ENCODE assay signal across 1 cellular context in the genomic region with DNA sequence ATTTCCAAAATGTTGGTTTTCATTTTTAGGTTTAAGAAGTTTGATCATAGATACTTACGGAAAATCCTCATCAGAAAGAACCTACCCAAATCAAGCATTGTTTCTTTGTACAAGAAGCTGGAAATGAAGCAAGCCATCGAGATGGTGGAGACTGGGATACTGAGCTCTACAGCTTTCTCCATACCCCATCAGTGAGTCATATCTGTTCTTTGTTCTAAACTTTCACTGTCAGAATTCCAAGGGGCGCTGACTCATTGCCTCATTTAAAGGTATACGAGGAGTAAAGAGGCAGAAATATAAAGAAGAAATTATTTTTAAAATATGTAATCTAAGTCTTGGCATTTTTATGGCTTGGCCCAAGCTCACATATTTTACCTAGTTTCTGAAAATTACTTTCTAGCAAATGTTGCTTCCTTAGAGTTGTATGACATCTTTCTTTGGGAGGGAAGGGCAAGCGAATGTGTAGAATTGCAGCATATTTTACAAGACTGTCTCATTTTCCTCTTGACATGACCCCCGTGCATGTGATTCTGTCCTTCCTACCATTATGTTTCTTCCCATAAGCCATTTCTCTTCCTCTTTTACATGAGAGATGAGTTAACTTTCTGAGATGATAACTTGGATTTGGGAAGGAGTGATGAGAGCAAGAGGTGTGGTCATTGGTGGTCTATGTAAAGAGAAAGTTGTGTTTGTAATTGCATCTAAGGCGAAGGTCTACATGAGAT.
TF ChIP-seq lines count a peak whose summit lies in the region.

No MANE protein-coding gene starts in this region.

TF ChIP-seq in HepG2, 621 proteins besides CTCF, POLR2A, EP300 and RAD21:
- TF ChIP-seq TEAD3 (CRISPR knock-in tag; optimal IDR thresholded peaks at IDR 0.05; ENCODE audit: borderline replicate concordance), result peak; percentile 31
- TF ChIP-seq, protein P1, sequence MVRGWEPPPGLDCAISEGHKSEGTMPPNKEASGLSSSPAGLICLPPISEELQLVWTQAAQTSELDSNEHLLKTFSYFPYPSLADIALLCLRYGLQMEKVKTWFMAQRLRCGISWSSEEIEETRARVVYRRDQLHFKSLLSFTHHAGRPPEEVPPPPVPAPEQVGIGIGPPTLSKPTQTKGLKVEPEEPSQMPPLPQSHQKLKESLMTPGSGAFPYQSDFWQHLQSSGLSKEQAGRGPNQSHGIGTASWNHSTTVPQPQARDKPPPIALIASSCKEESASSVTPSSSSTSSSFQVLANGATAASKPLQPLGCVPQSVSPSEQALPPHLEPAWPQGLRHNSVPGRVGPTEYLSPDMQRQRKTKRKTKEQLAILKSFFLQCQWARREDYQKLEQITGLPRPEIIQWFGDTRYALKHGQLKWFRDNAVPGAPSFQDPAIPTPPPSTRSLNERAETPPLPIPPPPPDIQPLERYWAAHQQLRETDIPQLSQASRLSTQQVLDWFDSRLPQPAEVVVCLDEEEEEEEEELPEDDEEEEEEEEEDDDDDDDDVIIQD (CRISPR knock-in tag; IDR thresholded peaks at IDR 0.05; ENCODE audit: low read depth), result no peak
- peak; percentile 85 for TF ChIP-seq FOSL2 (CRISPR knock-in tag; IDR thresholded peaks at IDR 0.05)
- TF ChIP-seq SOX5 (CRISPR knock-in tag; IDR thresholded peaks at IDR 0.05; ENCODE audit: borderline replicate concordance), result peak; percentile 36; the same call in 1 of the 2 replicates
- 0 out of 2 replicates have a peak, but pooled peaks have one; percentile 49 for TF ChIP-seq FOSL1 (CRISPR knock-in tag; IDR thresholded peaks at IDR 0.05; ENCODE audit: borderline replicate concordance)
- TF ChIP-seq FOXK2 (IDR thresholded peaks at IDR 0.05), result no peak
- no peak for TF ChIP-seq SOX13 (IDR thresholded peaks at IDR 0.05)
- TF ChIP-seq SOX13 (CRISPR knock-in tag; conservative IDR thresholded peaks at IDR 0.05 in 1 of 2, IDR thresholded peaks at IDR 0.05 in 1 of 2), result peak in 1 of 2 experiments; percentile 29; a peak in 1 of 4 replicates
